ENCODE assay signal across 8 cellular contexts in the genomic region with DNA sequence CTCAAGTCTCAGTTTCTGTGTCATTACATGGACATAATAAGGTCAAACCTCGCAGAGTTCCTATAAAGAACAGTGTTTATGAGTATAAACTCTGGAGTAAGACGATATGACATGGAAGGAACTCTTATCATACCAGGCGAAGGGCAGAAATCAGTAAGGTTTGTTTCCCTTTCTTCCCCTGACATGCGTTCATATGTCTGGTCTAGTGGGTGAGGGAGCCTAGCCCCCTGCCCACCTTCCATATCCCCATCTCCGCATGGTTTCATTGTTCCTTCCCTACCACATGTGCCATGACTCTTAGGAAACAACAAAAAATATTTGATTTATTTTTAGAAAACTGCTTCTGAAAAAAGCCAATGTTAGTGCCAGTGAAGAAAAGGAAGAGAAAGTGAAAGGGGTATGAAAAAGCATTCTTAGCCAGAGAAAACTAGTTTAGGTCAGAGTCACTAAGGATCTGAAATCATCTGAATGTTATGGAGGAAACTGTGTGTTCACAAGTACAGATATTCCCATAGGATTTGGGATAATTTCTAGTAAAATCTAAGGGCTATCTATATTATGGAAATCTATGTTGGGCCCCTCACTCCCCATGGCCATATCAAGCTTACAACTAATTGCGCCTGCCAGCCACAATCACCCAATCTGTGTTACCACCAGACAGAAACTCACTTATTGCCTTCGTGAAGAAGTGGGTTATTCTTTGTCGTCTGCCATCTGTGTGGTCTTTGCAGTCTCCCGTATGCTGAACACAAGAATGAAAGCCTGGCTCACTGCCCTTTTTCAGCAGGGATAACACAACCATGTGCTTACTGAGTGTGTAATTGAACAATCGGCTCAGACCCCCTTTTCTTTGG.
DNase-seq lines count a peak whose midpoint lies in the region; ATAC-seq lines count a peak whose summit lies in the region.

No MANE protein-coding gene starts in this region.

- DNase-seq in NCI-H69 (lab: John Stamatoyannopoulos, UW) (peak; percentile 84), midbrain (lab: John Stamatoyannopoulos, UW) (peak; percentile 23), D341Med (ENCODE audit: low spot score) (no peak)
- no peak for DNase-seq in activated CD8-positive, alpha-beta memory T cell treated with anti-CD3 and anti-CD28 coated beads, Interleukin-2, amount 50 U/mL, for 48 hours
- DNase-seq in activated CD4-positive, alpha-beta T cell treated with anti-CD3 and anti-CD28 coated beads for 1 hour = no peak

- ATAC-seq in GM18508 (IDR thresholded peaks at IDR 0.05; ENCODE audit: insufficient read depth, unreplicated experiment) (peak; percentile 58), GM21786 (IDR thresholded peaks at IDR 0.05; ENCODE audit: unreplicated experiment) (peak; percentile 71)
- no peak for ATAC-seq in activated CD4-positive, CD25-positive, alpha-beta regulatory T cell treated with anti-CD3 and anti-CD28 coated beads, Interleukin-2, amount 50 U/mL, for 24 hours

Comparison
In these comparisons a context has a peak if more than half of its experiments do, and no peak if none do; other contexts are left out.
1. ATAC-seq: peak in GM18508 (single experiment) and GM21786 (single experiment); none in activated CD4-positive, CD25-positive, alpha-beta regulatory T cell treated with anti-CD3 and anti-CD28 coated beads, Interleukin-2, amount 50 U/mL, for 24 hours (0 of 2).
2. DNase-seq: peak in NCI-H69 (single experiment) and midbrain (single experiment); none in D341Med (single experiment), activated CD8-positive, alpha-beta memory T cell treated with anti-CD3 and anti-CD28 coated beads, Interleukin-2, amount 50 U/mL, for 48 hours (single experiment) and activated CD4-positive, alpha-beta T cell treated with anti-CD3 and anti-CD28 coated beads for 1 hour (single experiment).